Comparison of ENCODE assay signal across 18 cellular contexts in genomic region chr14:95039259-95039992, GRCh38.
DNase-seq lines count a peak whose midpoint lies in the region; ATAC-seq and TF ChIP-seq lines count a peak whose summit lies in the region.
"Had no signal": no experiment of that assay in that cellular context is flagged by ENCODE, and none has a peak within 500 bp of the region (broad histone marks: within the 10 kb centered on the region; RNA-seq: fewer than 3 reads in every experiment).

No MANE protein-coding gene starts in this region.

- H3K27me3 ChIP-seq in heart left ventricle (peaks cover 0 to 7% (median 0%) of the 10 kb centered on the region in 9 donors), colonic mucosa (no peaks in the 10 kb centered on the region), upper lobe of right lung (no peaks in the 10 kb centered on the region), uterus (no peaks in the 10 kb centered on the region)

- intact Hi-C loops in cardiac septum (cut with DNase I) (no loop called here), heart left ventricle (cut with DNase I) (no loop called here), colonic mucosa (cut with DNase I) (no loop called here), upper lobe of right lung (cut with DNase I) (no loop called here), uterus (cut with DNase I; ENCODE audit: low total_unique reads) (no loop called here)

- H3K4me1 ChIP-seq in heart left ventricle (no peaks in the 10 kb centered on the region), colonic mucosa (no peaks in the 10 kb centered on the region), upper lobe of right lung (no peaks in the 10 kb centered on the region), uterus (no peaks in the 10 kb centered on the region)
- H3K4me1 ChIP-seq: Caco-2 had no signal

- TF ChIP-seq POLR2A in heart left ventricle (IDR thresholded peaks at IDR 0.05) (no peak), uterus (IDR thresholded peaks at IDR 0.05) (no peak)

- no peak for ATAC-seq in heart left ventricle
- no peak for ATAC-seq in upper lobe of right lung

- TF ChIP-seq CTCF in heart left ventricle (IDR thresholded peaks at IDR 0.05): no peak
- no peak for TF ChIP-seq CTCF in colonic mucosa (IDR thresholded peaks at IDR 0.05)
- TF ChIP-seq CTCF in upper lobe of right lung (IDR thresholded peaks at IDR 0.05): no peak
- TF ChIP-seq CTCF in uterus (IDR thresholded peaks at IDR 0.05): no peak

- no peak overlapping the region for H3K4me3 ChIP-seq in heart left ventricle
- no peak overlapping the region for H3K4me3 ChIP-seq in colonic mucosa
- H3K4me3 ChIP-seq in upper lobe of right lung: no peak overlapping the region
- no peak overlapping the region for H3K4me3 ChIP-seq in uterus
- H3K4me3 ChIP-seq: GM23248, PC-9 had no signal

- 66 to 80% (median 76%) methylated on average over 17 of the region's 17 CpGs for WGBS in heart left ventricle, 4 donors

- no peaks in the 10 kb centered on the region for H3K36me3 ChIP-seq in heart left ventricle
- no peaks in the 10 kb centered on the region for H3K36me3 ChIP-seq in colonic mucosa
- H3K36me3 ChIP-seq in upper lobe of right lung: no peaks in the 10 kb centered on the region
- H3K36me3 ChIP-seq in uterus: no peaks in the 10 kb centered on the region

- DNase-seq in cardiac septum (ENCODE audit: low spot score) (peak; percentile 66), heart left ventricle (no peak), colonic mucosa (peak; percentile 13), mesenteric fat pad (ENCODE audit: low spot score) (peak; percentile 62), upper lobe of right lung (peak; percentile 52), Ammon's horn (ENCODE audit: low spot score) (no peak), uterus (no peak)
- no peak for DNase-seq in activated CD4-positive, alpha-beta T cell treated with anti-CD3 and anti-CD28 coated beads, Interleukin-2, amount 50 U/mL, for 1 hour
- DNase-seq: ACHN; Caco-2; CD4-positive, CD25-positive, alpha-beta regulatory T cell; GM23248; NCI-H1436; NCI-H2029; NCI-H2171; NCI-H446; NCI-H774; PC-9 had no signal

- no peak overlapping the region for H3K9ac ChIP-seq in colonic mucosa (ENCODE audit: low read depth in 2 of 2, low read length in 2 of 2)
- H3K9ac ChIP-seq: GM23248 had no signal

- H3K27ac ChIP-seq in heart left ventricle (no peak overlapping the region), colonic mucosa (no peak overlapping the region), upper lobe of right lung (no peak overlapping the region), uterus (no peak overlapping the region)
- H3K27ac ChIP-seq: GM23248, PC-9 had no signal

- H3K9me3 ChIP-seq in heart left ventricle (no peaks in the 10 kb centered on the region), colonic mucosa (no peaks in the 10 kb centered on the region), upper lobe of right lung (no peaks in the 10 kb centered on the region), uterus (no peaks in the 10 kb centered on the region)
- H3K9me3 ChIP-seq: Caco-2 had no signal

Comparison
In these comparisons a context has a peak if more than half of its experiments do, and no peak if none do; other contexts are left out.
1. DNase-seq: peak in cardiac septum (single experiment), colonic mucosa (single experiment), mesenteric fat pad (single experiment) and upper lobe of right lung (single experiment); none in heart left ventricle (0 of 5), Ammon's horn (single experiment), uterus (0 of 2) and activated CD4-positive, alpha-beta T cell treated with anti-CD3 and anti-CD28 coated beads, Interleukin-2, amount 50 U/mL, for 1 hour (single experiment).